In genomic region chr1:22075718-22076117, GRCh38 we compare ENCODE assay signal across 11 cellular contexts. TPM values are rescaled to one million over a fixed set of nuclear protein-coding genes. Genes with fewer than 3 reads are reported as not detected.
A peak's percentile ranks its signal among the peaks of the same experiment; 100 is the strongest.
DNase-seq lines count a peak whose midpoint lies in the region; ATAC-seq, FAIRE-seq and TF ChIP-seq lines count a peak whose summit lies in the region.
"Had no signal": no experiment of that assay in that cellular context is flagged by ENCODE, and none has a peak within 500 bp of the region (broad histone marks: within the 10 kb centered on the region; RNA-seq: fewer than 3 reads in every experiment).

No MANE protein-coding gene starts in this region.

- no peak overlapping the region for H3K9ac ChIP-seq in OCI-LY3 (ENCODE audit: low read length)
- H3K9ac ChIP-seq: parathyroid adenoma had no signal

- no peak for ATAC-seq in heart right ventricle
- ATAC-seq in HG03354 (IDR thresholded peaks at IDR 0.05; ENCODE audit: poor library complexity, severe bottlenecking, unreplicated experiment), result no peak
- ATAC-seq in GM21825 (IDR thresholded peaks at IDR 0.05; ENCODE audit: unreplicated experiment), result no peak

- H3K27ac ChIP-seq in cardiac muscle cell (peak overlapping the region; percentile 69), heart right ventricle (peak overlapping the region in 1 of 10 donors; percentile 21), OCI-LY3 (ENCODE audit: low read length) (peak overlapping the region; percentile 78)
- H3K27ac ChIP-seq: parathyroid adenoma had no signal

- intact Hi-C loops in heart right ventricle (cut with DNase I), result no loop called here
- intact Hi-C loops in dendritic cell treated with granulocyte-macrophage colony-stimulating factor and Interleukin-4, amounts not matched to agents 40 ng/mL and 50 ng/mL, for 4 days (cut with micrococcal nuclease), result no loop called here

- no peak overlapping the region for H2AFZ ChIP-seq in OCI-LY3 (ENCODE audit: low read depth, low read length)
- H2AFZ ChIP-seq: parathyroid adenoma had no signal

- DNase-seq in cardiac muscle cell (ENCODE audit: low read depth in 1 of 2, low spot score in 1 of 2) (peak in 1 of 2 donors; percentile 9), heart right ventricle (no peak), type B pancreatic cell (ENCODE audit: extremely low spot score, unreplicated experiment) (no peak), RCC 7860 (ENCODE audit: low spot score) (no peak)
- DNase-seq: COR-L47, NCI-H2029 had no signal

- H3K27me3 ChIP-seq in cardiac muscle cell (no peaks in the 10 kb centered on the region), heart right ventricle (no peaks in the 10 kb centered on the region), OCI-LY3 (ENCODE audit: low read depth, low read length) (no peaks in the 10 kb centered on the region)

- peaks cover 88% of the 10 kb centered on the region for H3K4me1 Mint-ChIP-seq in dendritic cell treated with granulocyte-macrophage colony-stimulating factor and Interleukin-4, amounts not matched to agents 40 ng/mL and 50 ng/mL, for 4 days (ENCODE audit: low read depth)
- H3K4me1 Mint-ChIP-seq in type B pancreatic cell (ENCODE audit: unreplicated experiment), result peaks cover 44% of the 10 kb centered on the region

- H3K4me3 ChIP-seq in cardiac muscle cell (no peak overlapping the region), heart right ventricle (no peak overlapping the region), OCI-LY3 (ENCODE audit: low read length) (peak overlapping the region; percentile 22; the same call in 1 of the 2 replicates)

- H3K79me2 ChIP-seq in OCI-LY3 (ENCODE audit: low read length), result peaks cover 99% of the 10 kb centered on the region

- H3K9me3 ChIP-seq in cardiac muscle cell (ENCODE audit: low read depth) (no peaks in the 10 kb centered on the region), heart right ventricle (peaks cover 0 to 5% (median 0%) of the 10 kb centered on the region in 11 donors), OCI-LY3 (ENCODE audit: insufficient read depth, low read length) (no peaks in the 10 kb centered on the region)

- TF ChIP-seq CTCF in cardiac muscle cell (IDR thresholded peaks at IDR 0.05; ENCODE audit: low read depth, low read length) (no peak), heart right ventricle (IDR thresholded peaks at IDR 0.05) (no peak), OCI-LY3 (IDR thresholded peaks at IDR 0.05; ENCODE audit: low read depth, low read length) (no peak), type B pancreatic cell (conservative IDR thresholded peaks at IDR 0.05) (no peak)

- peak overlapping the region; percentile 56 for H3K27ac Mint-ChIP-seq in dendritic cell treated with granulocyte-macrophage colony-stimulating factor and Interleukin-4, amounts not matched to agents 40 ng/mL and 50 ng/mL, for 4 days
- peak overlapping the region; percentile 38 for H3K27ac Mint-ChIP-seq in type B pancreatic cell

- H3K27me3 Mint-ChIP-seq in dendritic cell treated with granulocyte-macrophage colony-stimulating factor and Interleukin-4, amounts not matched to agents 40 ng/mL and 50 ng/mL, for 4 days, result no peaks in the 10 kb centered on the region
- H3K27me3 Mint-ChIP-seq in type B pancreatic cell, result no peaks in the 10 kb centered on the region

- H3K4me3 Mint-ChIP-seq in dendritic cell treated with granulocyte-macrophage colony-stimulating factor and Interleukin-4, amounts not matched to agents 40 ng/mL and 50 ng/mL, for 4 days, result peak overlapping the region; percentile 21
- no peak overlapping the region for H3K4me3 Mint-ChIP-seq in type B pancreatic cell

- H3K4me1 ChIP-seq in cardiac muscle cell (ENCODE audit: low read depth), result peaks cover 16% of the 10 kb centered on the region
- H3K4me1 ChIP-seq in heart right ventricle, result peaks cover 20 to 99% (median 79%) of the 10 kb centered on the region in 9 donors
- H3K4me1 ChIP-seq in OCI-LY3 (ENCODE audit: low read length), result peaks cover 54% of the 10 kb centered on the region
- H3K4me1 ChIP-seq: parathyroid adenoma had no signal

- peaks cover 94% of the 10 kb centered on the region for H4K20me1 ChIP-seq in OCI-LY3 (ENCODE audit: insufficient read depth, low read length)

- peak overlapping the region; percentile 62 for H3K4me2 ChIP-seq in OCI-LY3 (ENCODE audit: low read length)

- H3K9me3 Mint-ChIP-seq in dendritic cell treated with granulocyte-macrophage colony-stimulating factor and Interleukin-4, amounts not matched to agents 40 ng/mL and 50 ng/mL, for 4 days, result no peaks in the 10 kb centered on the region
- H3K9me3 Mint-ChIP-seq in type B pancreatic cell, result no peaks in the 10 kb centered on the region

- H3K36me3 ChIP-seq in cardiac muscle cell (peaks cover 12% of the 10 kb centered on the region), heart right ventricle (peaks cover 0 to 52% (median 12%) of the 10 kb centered on the region in 9 donors), OCI-LY3 (replicated peaks; ENCODE audit: low read depth, low read length) (peaks cover 25% of the 10 kb centered on the region)

- WGBS in heart right ventricle, 2 donors, result 53 to 56% methylated on average over 2 of the region's 2 CpGs

- FAIRE-seq in RCC 7860 (lab: Jason Lieb, UNC), result no peak

- H3K36me3 Mint-ChIP-seq in dendritic cell treated with granulocyte-macrophage colony-stimulating factor and Interleukin-4, amounts not matched to agents 40 ng/mL and 50 ng/mL, for 4 days (ENCODE audit: low read depth), result peaks cover 67% of the 10 kb centered on the region
- H3K36me3 Mint-ChIP-seq in type B pancreatic cell, result peaks cover 23% of the 10 kb centered on the region

RNA-seq across cellular contexts. Expression of gene CDC42, which starts 23.2 kb away (rescaled TPM):
- 140 and 167 TPM in 2 replicates for total RNA-seq in cardiac muscle cell
- 72.0 and 76.7 TPM in 2 replicates for polyA plus RNA-seq in cardiac muscle cell
- 100 to 1,000 TPM; 139 to 259 (median 174) TPM for total RNA-seq in heart right ventricle
- 100 to 1,000 TPM in 1 of 2 donors, 10 to 100 TPM in 1; 68.7 to 137 TPM for polyA plus RNA-seq in heart right ventricle
- 238 and 301 TPM in 2 replicates for total RNA-seq in type B pancreatic cell (ENCODE audit: low replicate concordance)
